In genomic region chr3:102136183-102136582, GRCh38 we compare ENCODE assay signal across 18 cellular contexts.
A peak's percentile ranks its signal among the peaks of the same experiment; 100 is the strongest.
DNase-seq lines count a peak whose midpoint lies in the region; ATAC-seq, FAIRE-seq and TF ChIP-seq lines count a peak whose summit lies in the region.
"Had no signal": no experiment of that assay in that cellular context is flagged by ENCODE, and none has a peak within 500 bp of the region (broad histone marks: within the 10 kb centered on the region; RNA-seq: fewer than 3 reads in every experiment).

No MANE protein-coding gene starts in this region.

- no peaks in the 10 kb centered on the region for H3K79me2 ChIP-seq in mesendoderm (ENCODE audit: control insufficient read depth, insufficient read depth, low read length)

- no peak overlapping the region for H3K4me3 ChIP-seq in bronchial epithelial cell (ENCODE audit: low read depth, low read length)
- no peak overlapping the region for H3K4me3 ChIP-seq in mucosa of descending colon
- no peak overlapping the region for H3K4me3 ChIP-seq in mesendoderm (ENCODE audit: low read length)

- H3K56ac ChIP-seq in mesendoderm (ENCODE audit: low read length), result no peak overlapping the region

- TF ChIP-seq CTCF in bronchial epithelial cell (IDR thresholded peaks at IDR 0.05; ENCODE audit: insufficient read depth, low read length, severe bottlenecking) (no peak), mucosa of descending colon (IDR thresholded peaks at IDR 0.05) (no peak)

- H4K8ac ChIP-seq in mesendoderm (ENCODE audit: low read depth, low read length), result no peak overlapping the region

- H2AK5ac ChIP-seq in mesendoderm (ENCODE audit: low read length), result no peak overlapping the region

- no peak overlapping the region for H3K27ac ChIP-seq in mesendoderm (ENCODE audit: low read depth, low read length)

- H2BK120ac ChIP-seq in mesendoderm (ENCODE audit: low read depth, low read length), result no peak overlapping the region

- H3K4me1 Mint-ChIP-seq in stimulated activated effector memory CD8-positive, alpha-beta T cell treated with anti-CD3 and anti-CD28 coated beads, Interleukin-12 subunit alpha, Interleukin-12 subunit beta, amount 100 ng/mL, for 72 hours, result peaks cover 18% of the 10 kb centered on the region

- no peak for TF ChIP-seq POLR2A in GM18505 (IDR thresholded peaks at IDR 0.05; ENCODE audit: borderline replicate concordance, extremely low read depth, insufficient read depth, insufficient read length)

- no peaks in the 10 kb centered on the region for H3K9me3 ChIP-seq in mucosa of descending colon

- no peak overlapping the region for H2BK15ac ChIP-seq in mesendoderm (replicated peaks; ENCODE audit: low read depth)

- H3K27me3 ChIP-seq in bronchial epithelial cell (ENCODE audit: control insufficient read depth, insufficient read depth, low read length), result no peaks in the 10 kb centered on the region
- no peaks in the 10 kb centered on the region for H3K27me3 ChIP-seq in mesendoderm (ENCODE audit: insufficient read depth, low read length, poor library complexity)

- FAIRE-seq in bronchial epithelial cell (lab: Jason Lieb, UNC), result no peak
- FAIRE-seq: H54 had no signal

- ATAC-seq in GM18505 (IDR thresholded peaks at IDR 0.05; ENCODE audit: unreplicated experiment), result peak; percentile 66
- peak; percentile 58 for ATAC-seq in HG03342 (IDR thresholded peaks at IDR 0.05; ENCODE audit: unreplicated experiment)
- ATAC-seq in mucosa of descending colon, result peak; percentile 64
- no peak for ATAC-seq in stimulated activated effector memory CD8-positive, alpha-beta T cell treated with anti-CD3 and anti-CD28 coated beads, Interleukin-12 subunit alpha, Interleukin-12 subunit beta, amount 100 ng/mL, for 72 hours

- no CpG with 5 or more reads among the region's 2 CpGs for WGBS in mesendoderm (ENCODE audit: extremely low coverage, insufficient coverage, low lambda C conversion rate)

- H3K9me3 Mint-ChIP-seq in stimulated activated effector memory CD8-positive, alpha-beta T cell treated with anti-CD3 and anti-CD28 coated beads, Interleukin-12 subunit alpha, Interleukin-12 subunit beta, amount 100 ng/mL, for 72 hours, result no peaks in the 10 kb centered on the region
- H3K9me3 Mint-ChIP-seq: IgD-negative memory B cell had no signal

- H3K23ac ChIP-seq in mesendoderm (ENCODE audit: low read length), result no peak overlapping the region

- no peak overlapping the region for H3K4me3 Mint-ChIP-seq in stimulated activated effector memory CD8-positive, alpha-beta T cell treated with anti-CD3 and anti-CD28 coated beads, Interleukin-12 subunit alpha, Interleukin-12 subunit beta, amount 100 ng/mL, for 72 hours
- H3K4me3 Mint-ChIP-seq: CD14-positive monocyte, IgD-negative memory B cell had no signal

- intact Hi-C loops in mucosa of descending colon (cut with DNase I, micrococcal nuclease), result no loop called here

- no peak overlapping the region for H3K4me2 ChIP-seq in mesendoderm (ENCODE audit: low read length)

- H3K4ac ChIP-seq in mesendoderm (ENCODE audit: low read depth, low read length), result no peak overlapping the region

- DNase-seq in bronchial epithelial cell (ENCODE audit: low read depth), result peak; percentile 79
- no peak for DNase-seq in mucosa of descending colon
- no peak for DNase-seq in NCI-H226
- no peak for DNase-seq in NCI-H1092 (lab: John Stamatoyannopoulos, UW)
- DNase-seq in mesendoderm, result no peak
- no peak for DNase-seq in stimulated activated effector memory CD8-positive, alpha-beta T cell treated with anti-CD3 and anti-CD28 coated beads, Interleukin-12 subunit alpha, Interleukin-12 subunit beta, amount 100 ng/mL, for 72 hours (ENCODE audit: low spot score in 2 of 2)
- DNase-seq: COR-L47, DMS153, NCI-H1417 treated with DMSO at 0.1 percent for 48 hours, NCI-H2081, NCI-H345, NCI-H774, SIG-M5 had no signal

- H3K4me1 ChIP-seq in mucosa of descending colon (ENCODE audit: low read depth) (no peaks in the 10 kb centered on the region), mesendoderm (ENCODE audit: control insufficient read depth, low read depth, low read length) (no peaks in the 10 kb centered on the region)

- H3K9ac ChIP-seq in mesendoderm (ENCODE audit: low read length), result no peak overlapping the region

- no peak overlapping the region for H3K27ac Mint-ChIP-seq in stimulated activated effector memory CD8-positive, alpha-beta T cell treated with anti-CD3 and anti-CD28 coated beads, Interleukin-12 subunit alpha, Interleukin-12 subunit beta, amount 100 ng/mL, for 72 hours
- H3K27ac Mint-ChIP-seq: CD14-positive monocyte had no signal

- no peaks in the 10 kb centered on the region for H3K36me3 Mint-ChIP-seq in stimulated activated effector memory CD8-positive, alpha-beta T cell treated with anti-CD3 and anti-CD28 coated beads, Interleukin-12 subunit alpha, Interleukin-12 subunit beta, amount 100 ng/mL, for 72 hours
- H3K36me3 Mint-ChIP-seq: CD14-positive monocyte, IgD-negative memory B cell had no signal

- no peak overlapping the region for H4K5ac ChIP-seq in mesendoderm (ENCODE audit: low read length)

- H3K79me1 ChIP-seq in mesendoderm (ENCODE audit: low read length), result no peaks in the 10 kb centered on the region

- no peak overlapping the region for H3K18ac ChIP-seq in mesendoderm (ENCODE audit: low read length)

- no peak overlapping the region for H2BK5ac ChIP-seq in mesendoderm (ENCODE audit: low read length)

- H3K36me3 ChIP-seq in bronchial epithelial cell (ENCODE audit: control insufficient read depth, insufficient read depth, low read length) (no peaks in the 10 kb centered on the region), mucosa of descending colon (ENCODE audit: low read depth) (no peaks in the 10 kb centered on the region), mesendoderm (ENCODE audit: control insufficient read depth, insufficient read depth, low read length) (no peaks in the 10 kb centered on the region)
